Comparison of ENCODE assay signal across 10 cellular contexts in genomic region chr4:121155893-121156292, GRCh38. TPM values are rescaled to one million over a fixed set of nuclear protein-coding genes. Genes with fewer than 3 reads are reported as not detected.
A peak's percentile ranks its signal among the peaks of the same experiment; 100 is the strongest.
DNase-seq lines count a peak whose midpoint lies in the region; ATAC-seq and TF ChIP-seq lines count a peak whose summit lies in the region.
"Had no signal": no experiment of that assay in that cellular context is flagged by ENCODE, and none has a peak within 500 bp of the region (broad histone marks: within the 10 kb centered on the region; RNA-seq: fewer than 3 reads in every experiment).

No MANE protein-coding gene starts in this region.

- no peak overlapping the region for H3K9ac ChIP-seq in HUES48 (ENCODE audit: low read depth, low read length)

- in situ Hi-C loops in astrocyte of the spinal cord (cut with HindIII; ENCODE audit: low sequenced_read_pairs): no loop called here

- peaks cover 48% of the 10 kb centered on the region for H3K4me1 Mint-ChIP-seq in CD14-positive monocyte

- H3K4me1 ChIP-seq in HUES48 (ENCODE audit: control insufficient read depth, insufficient read depth, low read length) (0 out of 2 replicates have a peak, but pooled peaks cover 3% of the 10 kb centered on the region), mesodermal cell (ENCODE audit: control insufficient read depth, insufficient read depth, low read length, poor library complexity, severe bottlenecking) (peaks cover 5% of the 10 kb centered on the region)

- H3K27ac Mint-ChIP-seq in CD14-positive monocyte: peak overlapping the region in 4 of 7 donors; percentile 1 to 70 (median 42)

- H3K36me3 ChIP-seq in HUES48 (ENCODE audit: control insufficient read depth, insufficient read depth, low read length): no peaks in the 10 kb centered on the region
- no peaks in the 10 kb centered on the region for H3K36me3 ChIP-seq in mesodermal cell (ENCODE audit: control insufficient read depth, insufficient read depth, low read length)
- H3K36me3 ChIP-seq: ascending aorta had no signal

- ATAC-seq in omental fat pad (ENCODE audit: low FRiP score) (no peak), HG03432 (IDR thresholded peaks at IDR 0.05; ENCODE audit: unreplicated experiment) (no peak)

- peaks cover 14% of the 10 kb centered on the region for H3K27me3 ChIP-seq in HUES48 (ENCODE audit: control insufficient read depth, insufficient read depth, low read length)
- H3K27me3 ChIP-seq: ascending aorta had no signal

- TF ChIP-seq CTCF in CD14-positive monocyte (IDR thresholded peaks at IDR 0.05): no peak
- no peak for TF ChIP-seq CTCF in astrocyte of the spinal cord (IDR thresholded peaks at IDR 0.05; ENCODE audit: low read depth, low read length)
- TF ChIP-seq CTCF in omental fat pad (IDR thresholded peaks at IDR 0.05): no peak

- WGBS in mesodermal cell (ENCODE audit: insufficient coverage in 2 of 2), 2 experiments: 57 to 79% methylated on average over 2 to 3 of the region's 3 CpGs

- intact Hi-C loops in CD14-positive monocyte (cut with micrococcal nuclease): no loop called here

- no peaks in the 10 kb centered on the region for H3K9me3 Mint-ChIP-seq in CD14-positive monocyte

- peak overlapping the region in 1 of 2 donors; percentile 83 for H3K4me3 Mint-ChIP-seq in CD14-positive monocyte

- H3K27me3 Mint-ChIP-seq in CD14-positive monocyte (ENCODE audit: low read depth in 3 of 3): peaks cover 0 to 6% (median 5%) of the 10 kb centered on the region in 3 donors

- H3K9me3 ChIP-seq in HUES48 (ENCODE audit: control insufficient read depth, insufficient read depth, low read length) (no peaks in the 10 kb centered on the region), mesodermal cell (ENCODE audit: control insufficient read depth, low read length) (no peaks in the 10 kb centered on the region)
- H3K9me3 ChIP-seq: ascending aorta had no signal

- no peak for DNase-seq in CD14-positive monocyte (ENCODE audit: low spot score)
- peak; percentile 82 for DNase-seq in astrocyte of the spinal cord (ENCODE audit: low read depth, low spot score)
- no peak for DNase-seq in NCI-H2227 treated with DMSO at 0.1 percent for 48 hours (lab: John Stamatoyannopoulos, UW)
- DNase-seq in omental fat pad (ENCODE audit: low spot score): no peak
- DNase-seq in DMS 273 (lab: John Stamatoyannopoulos, UW; ENCODE audit: unreplicated experiment): no peak
- DNase-seq: NCI-H1694 had no signal

- H3K4me3 ChIP-seq in HUES48 (ENCODE audit: low read depth, low read length) (peak overlapping the region; percentile 78; the same call in 1 of the 2 replicates), astrocyte of the spinal cord (ENCODE audit: low read depth, low read length) (peak overlapping the region; percentile 47), mesodermal cell (ENCODE audit: extremely low read depth, insufficient read depth, low read length, poor library complexity, severe bottlenecking) (peak overlapping the region; percentile 44)

- H3K36me3 Mint-ChIP-seq in CD14-positive monocyte: no peaks in the 10 kb centered on the region

- H3K27ac ChIP-seq in HUES48 (ENCODE audit: low read depth, low read length) (no peak overlapping the region), mesodermal cell (ENCODE audit: low read depth, low read length, severe bottlenecking) (peak overlapping the region; percentile 85)
- H3K27ac ChIP-seq: ascending aorta had no signal

RNA-seq across cellular contexts. Expression of gene TNIP3, which starts 8.2 kb away (rescaled TPM):
- polyA plus RNA-seq in CD14-positive monocyte: under 1 TPM in 1 of 2 donors, not detected in 1; 0.20 TPM
- 0.26 TPM for polyA plus RNA-seq in mesodermal cell (2013, experiment 1 of 2)
- 0.46 TPM for polyA plus RNA-seq in mesodermal cell (2013, experiment 2 of 2)
- total RNA-seq in omental fat pad: 1 to 10 TPM in 2 of 4 donors, not detected in 2; 1.3 to 1.7 TPM
- total RNA-seq: ascending aorta had no signal
